15 cellular contexts compared by ENCODE assay signal in genomic region chr2:45797451-45798230, GRCh38.
"Had no signal": no experiment of that assay in that cellular context is flagged by ENCODE, and none has a peak within 500 bp of the region (broad histone marks: within the 10 kb centered on the region; RNA-seq: fewer than 3 reads in every experiment).

No MANE protein-coding gene starts in this region.

- H3K4me3 Mint-ChIP-seq: activated CD4-positive, alpha-beta T cell treated with anti-CD3 and anti-CD28 coated beads, Interleukin-2, amount 10 ng/mL, durations not matched to agents 24 days and 14 days; activated naive CD4-positive, alpha-beta T cell treated with anti-CD3 and anti-CD28 coated beads, Interleukin-2, amount 10 ng/mL, durations not matched to agents 7 days and 5 days; activated T-helper 17 cell treated with anti-CD3 and anti-CD28 coated beads, Interleukin-2, amount 50 U/mL, for 72 hours; central memory CD8-positive, alpha-beta T cell; naive thymus-derived CD8-positive, alpha-beta T cell; type B pancreatic cell had no signal

- H3K27ac Mint-ChIP-seq: activated CD4-positive, alpha-beta T cell treated with anti-CD3 and anti-CD28 coated beads, Interleukin-2, amount 10 ng/mL, durations not matched to agents 24 days and 14 days; activated naive CD4-positive, alpha-beta T cell treated with anti-CD3 and anti-CD28 coated beads, Interleukin-2, amount 10 ng/mL, durations not matched to agents 7 days and 5 days; activated T-helper 17 cell treated with anti-CD3 and anti-CD28 coated beads, Interleukin-2, amount 50 U/mL, for 72 hours; naive thymus-derived CD8-positive, alpha-beta T cell; progenitor cell of endocrine pancreas; type B pancreatic cell had no signal

- H3K36me3 ChIP-seq: adrenal gland had no signal

- H3K27me3 ChIP-seq: adrenal gland, body of pancreas had no signal

- ATAC-seq: activated T-helper 17 cell treated with anti-CD3 and anti-CD28 coated beads, Interleukin-2, amount 50 U/mL, for 72 hours; body of pancreas; naive thymus-derived CD8-positive, alpha-beta T cell; sciatic nerve had no signal

- DNase-seq: activated CD4-positive, alpha-beta T cell treated with anti-CD3 and anti-CD28 coated beads, Interleukin-2, amount 10 ng/mL, durations not matched to agents 24 days and 14 days; activated naive CD4-positive, alpha-beta T cell treated with anti-CD3 and anti-CD28 coated beads, Interleukin-2, amount 10 ng/mL, durations not matched to agents 7 days and 5 days; activated T-cell treated with anti-CD3 and anti-CD28 coated beads for 4 hours; adrenal gland; body of pancreas; cortex of kidney; effector CD8-positive, alpha-beta T cell; naive thymus-derived CD8-positive, alpha-beta T cell; stimulated activated naive CD4-positive, alpha-beta T cell; T-helper 1 cell had no signal

- H3K4me3 ChIP-seq: adrenal gland, body of pancreas had no signal

- H3K27me3 Mint-ChIP-seq: activated CD4-positive, alpha-beta T cell treated with anti-CD3 and anti-CD28 coated beads, Interleukin-2, amount 10 ng/mL, durations not matched to agents 24 days and 14 days; activated naive CD4-positive, alpha-beta T cell treated with anti-CD3 and anti-CD28 coated beads, Interleukin-2, amount 10 ng/mL, durations not matched to agents 7 days and 5 days; activated T-helper 17 cell treated with anti-CD3 and anti-CD28 coated beads, Interleukin-2, amount 50 U/mL, for 72 hours; central memory CD8-positive, alpha-beta T cell had no signal

- H3K9me3 ChIP-seq: adrenal gland, body of pancreas had no signal

- H3K36me3 Mint-ChIP-seq: activated naive CD4-positive, alpha-beta T cell treated with anti-CD3 and anti-CD28 coated beads, Interleukin-2, amount 10 ng/mL, durations not matched to agents 7 days and 5 days; naive thymus-derived CD8-positive, alpha-beta T cell; type B pancreatic cell had no signal

- H3K27ac ChIP-seq: adrenal gland, body of pancreas had no signal

- H3K9me3 Mint-ChIP-seq: activated CD4-positive, alpha-beta T cell treated with anti-CD3 and anti-CD28 coated beads, Interleukin-2, amount 10 ng/mL, durations not matched to agents 24 days and 14 days; activated naive CD4-positive, alpha-beta T cell treated with anti-CD3 and anti-CD28 coated beads, Interleukin-2, amount 10 ng/mL, durations not matched to agents 7 days and 5 days; activated T-helper 17 cell treated with anti-CD3 and anti-CD28 coated beads, Interleukin-2, amount 50 U/mL, for 72 hours; central memory CD8-positive, alpha-beta T cell; naive thymus-derived CD8-positive, alpha-beta T cell; type B pancreatic cell had no signal

- H3K4me1 Mint-ChIP-seq: activated naive CD4-positive, alpha-beta T cell treated with anti-CD3 and anti-CD28 coated beads, Interleukin-2, amount 10 ng/mL, durations not matched to agents 7 days and 5 days had no signal
